ENCODE assay signal across 18 cellular contexts in the genomic region with DNA sequence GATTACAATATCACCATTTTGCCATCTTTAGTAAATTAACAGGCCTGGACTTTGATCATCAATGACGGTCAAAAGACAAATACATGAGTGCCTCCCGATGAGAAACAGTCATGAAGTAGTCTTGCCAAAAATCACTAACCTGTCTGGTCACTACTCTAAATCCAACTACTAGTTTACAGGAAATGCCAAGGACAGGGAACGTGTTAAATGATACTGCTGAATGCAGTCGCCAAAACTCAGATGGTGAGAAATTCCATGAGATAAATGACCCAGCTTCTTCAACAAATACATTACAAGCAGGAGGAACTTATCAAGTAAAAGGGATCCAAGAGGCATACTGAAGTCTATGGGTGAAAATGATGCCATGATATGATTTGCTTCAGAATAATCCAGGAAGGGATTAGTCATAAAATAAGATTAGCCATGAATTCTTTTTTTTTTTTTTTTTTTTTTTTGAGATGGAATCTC. TPM values are rescaled to one million over a fixed set of nuclear protein-coding genes. Genes with fewer than 3 reads are reported as not detected.
A peak's percentile ranks its signal among the peaks of the same experiment; 100 is the strongest.
DNase-seq lines count a peak whose midpoint lies in the region; ATAC-seq and TF ChIP-seq lines count a peak whose summit lies in the region.
"Had no signal": no experiment of that assay in that cellular context is flagged by ENCODE, and none has a peak within 500 bp of the region (broad histone marks: within the 10 kb centered on the region; RNA-seq: fewer than 3 reads in every experiment).

No MANE protein-coding gene starts in this region.

- H3K4me3 Mint-ChIP-seq in chondrocyte (ENCODE audit: unreplicated experiment) = no peak overlapping the region
- H3K4me3 Mint-ChIP-seq: activated naive CD4-positive, alpha-beta T cell treated with anti-CD3 and anti-CD28 coated beads for 36 hours; naive thymus-derived CD8-positive, alpha-beta T cell had no signal

- no peak overlapping the region for H3K4me3 ChIP-seq in heart left ventricle
- no peak overlapping the region for H3K4me3 ChIP-seq in right atrium auricular region
- no peak overlapping the region for H3K4me3 ChIP-seq in subcutaneous abdominal adipose tissue (ENCODE audit: low read depth in 1 of 5, low read length in 5 of 5)
- H3K4me3 ChIP-seq in sigmoid colon = no peak overlapping the region
- H3K4me3 ChIP-seq: cardiac muscle cell had no signal

- peaks cover 2% of the 10 kb centered on the region for H3K9me3 Mint-ChIP-seq in chondrocyte (ENCODE audit: low read depth)
- H3K9me3 Mint-ChIP-seq: naive thymus-derived CD8-positive, alpha-beta T cell had no signal

- intact Hi-C loops in heart left ventricle (cut with DNase I) (no loop called here), sigmoid colon (cut with DNase I) (no loop called here)

- H3K36me3 ChIP-seq in heart left ventricle = no peaks in the 10 kb centered on the region
- H3K36me3 ChIP-seq in right atrium auricular region = no peaks in the 10 kb centered on the region
- no peaks in the 10 kb centered on the region for H3K36me3 ChIP-seq in subcutaneous abdominal adipose tissue (ENCODE audit: control insufficient read depth in 5 of 5, insufficient read depth in 5 of 5, low read length in 5 of 5)
- H3K36me3 ChIP-seq in sigmoid colon = no peaks in the 10 kb centered on the region
- H3K36me3 ChIP-seq: cardiac muscle cell had no signal

- no peaks in the 10 kb centered on the region for H3K36me3 Mint-ChIP-seq in chondrocyte (ENCODE audit: low read depth)
- H3K36me3 Mint-ChIP-seq: naive thymus-derived CD8-positive, alpha-beta T cell had no signal

- WGBS in heart left ventricle, 4 donors = 23 to 28% (median 26%) methylated on average over 4 of the region's 4 CpGs
- WGBS in sigmoid colon, 2 donors = 66 to 77% methylated on average over 4 of the region's 4 CpGs

- no peaks in the 10 kb centered on the region for H3K27me3 Mint-ChIP-seq in chondrocyte (ENCODE audit: low read depth)

- ATAC-seq in heart left ventricle = peak in 3 of 4 donors; percentile 26 to 59 (median 32)
- ATAC-seq in foreskin keratinocyte = no peak
- no peak for ATAC-seq in HG02678 (IDR thresholded peaks at IDR 0.05; ENCODE audit: unreplicated experiment)
- ATAC-seq: activated CD4-positive, CD25-positive, alpha-beta regulatory T cell treated with anti-CD3 and anti-CD28 coated beads, Interleukin-2, amount 50 U/mL, for 24 hours; naive thymus-derived CD8-positive, alpha-beta T cell had no signal

- no peak overlapping the region for H3K9ac ChIP-seq in subcutaneous abdominal adipose tissue (ENCODE audit: low read length in 5 of 5)

- H3K27me3 ChIP-seq in heart left ventricle = no peaks in the 10 kb centered on the region
- no peaks in the 10 kb centered on the region for H3K27me3 ChIP-seq in right atrium auricular region
- H3K27me3 ChIP-seq in foreskin keratinocyte = no peaks in the 10 kb centered on the region
- H3K27me3 ChIP-seq in subcutaneous abdominal adipose tissue (ENCODE audit: control insufficient read depth in 5 of 5, insufficient read depth in 4 of 5, low read length in 5 of 5) = peaks cover 0 to 3% (median 0%) of the 10 kb centered on the region in 5 donors
- no peaks in the 10 kb centered on the region for H3K27me3 ChIP-seq in sigmoid colon
- H3K27me3 ChIP-seq: cardiac muscle cell had no signal

- peaks cover 0 to 34% (median 5%) of the 10 kb centered on the region in 12 donors for H3K4me1 ChIP-seq in heart left ventricle
- H3K4me1 ChIP-seq in right atrium auricular region = peaks cover 0 to 19% of the 10 kb centered on the region in 2 donors
- H3K4me1 ChIP-seq in foreskin keratinocyte = peaks cover 22% of the 10 kb centered on the region
- H3K4me1 ChIP-seq in subcutaneous abdominal adipose tissue (ENCODE audit: control insufficient read depth in 5 of 5, insufficient read depth in 5 of 5, low read length in 5 of 5) = peaks cover 4 to 12% (median 9%) of the 10 kb centered on the region in 5 donors
- no peaks in the 10 kb centered on the region for H3K4me1 ChIP-seq in sigmoid colon

- peak overlapping the region in 2 of 12 donors; percentile 45 to 46 for H3K27ac ChIP-seq in heart left ventricle
- peak overlapping the region in 1 of 2 donors; percentile 75 for H3K27ac ChIP-seq in right atrium auricular region
- H3K27ac ChIP-seq in VCaP = peak overlapping the region; percentile 72
- H3K27ac ChIP-seq in foreskin keratinocyte = no peak overlapping the region
- peak overlapping the region; percentile 1 for H3K27ac ChIP-seq in subcutaneous abdominal adipose tissue (ENCODE audit: low read depth, low read length)
- H3K27ac ChIP-seq in sigmoid colon = no peak overlapping the region
- H3K27ac ChIP-seq: cardiac muscle cell had no signal

- H3K4me1 Mint-ChIP-seq in chondrocyte (ENCODE audit: low read depth) = peaks cover 32% of the 10 kb centered on the region

- H3K9me3 ChIP-seq in heart left ventricle (no peaks in the 10 kb centered on the region), right atrium auricular region (no peaks in the 10 kb centered on the region), subcutaneous abdominal adipose tissue (ENCODE audit: control insufficient read depth in 5 of 5, low read length in 5 of 5) (peaks cover 0 to 3% (median 0%) of the 10 kb centered on the region in 5 donors), sigmoid colon (no peaks in the 10 kb centered on the region)

- TF ChIP-seq EP300 in sigmoid colon (IDR thresholded peaks at IDR 0.05) = no peak

- no peak for TF ChIP-seq POLR2A in heart left ventricle (IDR thresholded peaks at IDR 0.05)
- no peak for TF ChIP-seq POLR2A in sigmoid colon (IDR thresholded peaks at IDR 0.05)

- no peak for TF ChIP-seq CTCF in heart left ventricle (IDR thresholded peaks at IDR 0.05)
- no peak for TF ChIP-seq CTCF in right atrium auricular region (IDR thresholded peaks at IDR 0.05)
- TF ChIP-seq CTCF in VCaP (conservative IDR thresholded peaks at IDR 0.05) = no peak
- TF ChIP-seq CTCF in foreskin keratinocyte (conservative IDR thresholded peaks at IDR 0.05) = no peak
- no peak for TF ChIP-seq CTCF in sigmoid colon (IDR thresholded peaks at IDR 0.05)
- no peak for TF ChIP-seq CTCF in chondrocyte (IDR thresholded peaks at IDR 0.05)

- no peak for DNase-seq in heart left ventricle
- no peak for DNase-seq in right atrium auricular region (ENCODE audit: low spot score)
- DNase-seq in foreskin keratinocyte = peak; percentile 18 to 24
- no peak for DNase-seq in sigmoid colon
- DNase-seq in chondrocyte (ENCODE audit: low spot score) = no peak
- DNase-seq: 8988T; activated naive CD4-positive, alpha-beta T cell treated with anti-CD3 and anti-CD28 coated beads for 36 hours; KBM-7; naive thymus-derived CD8-positive, alpha-beta T cell; NCI-H146; NCI-H446 treated with DMSO at 0.1 percent for 48 hours; T-helper 1 cell; trophoblast cell had no signal

- no peak overlapping the region for H3K27ac Mint-ChIP-seq in chondrocyte (ENCODE audit: unreplicated experiment)
- H3K27ac Mint-ChIP-seq: activated naive CD4-positive, alpha-beta T cell treated with anti-CD3 and anti-CD28 coated beads for 36 hours; naive thymus-derived CD8-positive, alpha-beta T cell had no signal

RNA-seq across cellular contexts. Expression of gene ATP13A3, which starts 35.8 kb away (rescaled TPM):
- total RNA-seq in heart left ventricle (100 to 1,000 TPM in 5 of 9 donors, 10 to 100 TPM in 4; 37.8 to 237 (median 105) TPM), right atrium auricular region (100 to 1,000 TPM; 188 to 284 TPM), foreskin keratinocyte (94.0 and 96.8 TPM in 2 replicates), sigmoid colon (10 to 100 TPM; 50.4 to 82.7 (median 68.2) TPM), chondrocyte (65.7 to 92.4 TPM (median 87.7 TPM) in 3 replicates)
- polyA plus RNA-seq in heart left ventricle (100 to 1,000 TPM in 1 of 2 donors, 10 to 100 TPM in 1; 26.6 to 117 TPM), foreskin keratinocyte (9.8 and 12.0 TPM in 2 replicates), sigmoid colon (10 to 100 TPM; 10.9 to 20.6 (median 12.0) TPM)

Comparison
In these comparisons a context has a peak if more than half of its experiments do, and no peak if none do; other contexts are left out.
1. ATAC-seq: peak in heart left ventricle (3 of 4); none in foreskin keratinocyte (single experiment) and HG02678 (single experiment).
2. DNase-seq: peak in foreskin keratinocyte (2 of 2); none in heart left ventricle (0 of 5), right atrium auricular region (single experiment), sigmoid colon (single experiment) and chondrocyte (single experiment).
3. H3K27ac ChIP-seq: peak in VCaP (single experiment) and subcutaneous abdominal adipose tissue (single experiment); none in foreskin keratinocyte (single experiment) and sigmoid colon (0 of 4).